19 cellular contexts compared by ENCODE assay signal in genomic region chr14:35875296-35875695, GRCh38.
"Had no signal": no experiment of that assay in that cellular context is flagged by ENCODE, and none has a peak within 500 bp of the region (broad histone marks: within the 10 kb centered on the region; RNA-seq: fewer than 3 reads in every experiment).

No MANE protein-coding gene starts in this region.

- H3K4me2 ChIP-seq: hepatocyte, neural progenitor cell had no signal

- DNase-seq: activated CD4-positive, alpha-beta T cell treated with anti-CD3 and anti-CD28 coated beads, Interleukin-2, amount 50 U/mL, for 4 hours; activated effector memory CD4-positive, alpha-beta T cell treated with anti-CD3 and anti-CD28 coated beads, Interleukin-2, amount 50 U/mL, for 16 hours; activated T-cell treated with anti-CD3 and anti-CD28 coated beads, Interleukin-2, amount 50 U/mL, for 72 hours; body of pancreas; central memory CD4-positive, alpha-beta T cell; foreskin keratinocyte; left cardiac atrium; mesenchymal stem cell; naive thymus-derived CD4-positive, alpha-beta T cell; stimulated activated CD4-positive, alpha-beta T cell treated with anti-CD3 and anti-CD28 coated beads, Interleukin-12 subunit alpha, Interleukin-12 subunit beta, amount 100 ng/mL, for 4 hours; stimulated activated CD4-positive, alpha-beta T cell treated with anti-CD3 and anti-CD28 coated beads, Interleukin-1b, Interleukin-23, amount 100 ng/mL, for 48 hours; stimulated activated CD8-positive, alpha-beta memory T cell treated with anti-CD3 and anti-CD28 coated beads, Interleukin-4, amount 100 ng/mL, for 48 hours; stimulated activated naive CD4-positive, alpha-beta T cell; thyroid gland had no signal

- ATAC-seq: activated T-cell treated with anti-CD3 and anti-CD28 coated beads, Interleukin-2, amount 50 U/mL, for 72 hours; body of pancreas; foreskin keratinocyte; left cardiac atrium; naive thymus-derived CD4-positive, alpha-beta T cell had no signal

- FAIRE-seq: islet of Langerhans, TTC549 had no signal

- H3K9ac ChIP-seq: neural progenitor cell had no signal

- H3K4me3 ChIP-seq: body of pancreas, coronary artery, hepatocyte, neural progenitor cell, thyroid gland had no signal

- H3K79me2 ChIP-seq: hepatocyte had no signal

- H3K36me3 ChIP-seq: thyroid gland had no signal

- H3K27ac ChIP-seq: body of pancreas, coronary artery, foreskin keratinocyte, hepatocyte, neural progenitor cell, thyroid gland had no signal

- H2AFZ ChIP-seq: hepatocyte, neural progenitor cell had no signal

- H3K27me3 ChIP-seq: body of pancreas, foreskin keratinocyte, hepatocyte, neural progenitor cell, thyroid gland had no signal

- H3K4me1 ChIP-seq: body of pancreas, neural progenitor cell had no signal

- H3K9me3 ChIP-seq: body of pancreas, thyroid gland had no signal
